28 cellular contexts compared by ENCODE assay signal in the genomic region with DNA sequence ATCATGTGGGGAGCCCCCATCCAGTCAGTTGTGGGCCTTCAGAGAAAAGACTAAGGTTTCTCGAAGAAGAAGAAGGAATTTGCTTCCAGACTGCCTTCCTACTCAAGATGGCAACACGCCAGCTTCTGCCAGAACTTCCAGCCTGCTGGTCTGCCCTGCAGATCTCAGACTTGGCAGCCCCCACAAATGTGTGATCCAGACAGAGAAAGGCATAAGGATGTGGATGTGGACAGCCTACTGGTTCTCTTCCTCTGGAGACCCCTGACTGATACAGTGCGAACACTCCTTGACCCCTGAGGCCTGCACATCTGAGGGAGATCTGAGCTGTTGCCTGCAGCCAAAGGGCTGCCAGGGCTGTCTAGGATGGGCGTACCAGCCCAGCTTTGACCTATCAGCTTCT. TPM values are rescaled to one million over a fixed set of nuclear protein-coding genes. Genes with fewer than 3 reads are reported as not detected.
"Had no signal": no experiment of that assay in that cellular context is flagged by ENCODE, and none has a peak within 500 bp of the region (broad histone marks: within the 10 kb centered on the region; RNA-seq: fewer than 3 reads in every experiment).

No MANE protein-coding gene starts in this region.

- H3K9ac ChIP-seq: neural progenitor cell had no signal

- ATAC-seq: activated CD4-positive, CD25-positive, alpha-beta regulatory T cell treated with anti-CD3 and anti-CD28 coated beads, Interleukin-2, amount 50 U/mL, for 24 hours; gastrocnemius medialis; left lung; natural killer cell; right lobe of liver; stimulated activated naive CD8-positive, alpha-beta T cell treated with anti-CD3 and anti-CD28 coated beads, Interleukin-15, Interleukin-2, amounts not matched to agents 100 U/mL and 50 U/mL, for 24 hours; T-helper 17 cell had no signal

- H3K4me3 ChIP-seq: adrenal gland, esophagus squamous epithelium, gastrocnemius medialis, left lung, lower lobe of right lung, neural progenitor cell, right lobe of liver, vagina had no signal

- H3K9me3 ChIP-seq: adrenal gland, esophagus squamous epithelium, gastrocnemius medialis, left lung, lower lobe of right lung, right lobe of liver, vagina had no signal

- H2AFZ ChIP-seq: neural progenitor cell had no signal

- DNase-seq: activated CD4-positive, alpha-beta T cell treated with anti-CD3 and anti-CD28 coated beads for 48 hours; activated CD4-positive, alpha-beta T cell treated with anti-CD3 and anti-CD28 coated beads, Interleukin-2, amount 50 U/mL, for 48 hours; activated CD8-positive, alpha-beta memory T cell treated with anti-CD3 and anti-CD28 coated beads for 24 hours; activated effector memory CD4-positive, alpha-beta T cell treated with anti-CD3 and anti-CD28 coated beads, Interleukin-2, amount 50 U/mL, for 16 hours; activated naive CD4-positive, alpha-beta T cell treated with anti-CD3 and anti-CD28 coated beads for 36 hours; activated naive CD8-positive, alpha-beta T cell treated with anti-CD3 and anti-CD28 coated beads for 36 hours; adrenal gland; brain microvascular endothelial cell; caudate nucleus; endodermal cell; esophagus squamous epithelium; gastrocnemius medialis; glutamatergic neuron; left lung; lower lobe of right lung; mesenchymal stem cell; natural killer cell; occipital lobe; right lobe of liver; stimulated activated CD4-positive, alpha-beta T cell treated with anti-CD3 and anti-CD28 coated beads, Interleukin-2, amount 100 ng/mL, for 48 hours; stimulated activated naive CD8-positive, alpha-beta T cell treated with anti-CD3 and anti-CD28 coated beads, Interleukin-15, Interleukin-2, amounts not matched to agents 100 U/mL and 50 U/mL, for 24 hours; T-helper 17 cell; T1000; WERI-Rb-1 had no signal

- H3K4me1 ChIP-seq: adrenal gland, esophagus squamous epithelium, gastrocnemius medialis, left lung, lower lobe of right lung, neural progenitor cell, right lobe of liver, vagina had no signal

- H3K27ac ChIP-seq: adrenal gland, brain microvascular endothelial cell, esophagus squamous epithelium, gastrocnemius medialis, left lung, lower lobe of right lung, neural progenitor cell, right lobe of liver, vagina, WERI-Rb-1 had no signal

- H3K27me3 ChIP-seq: adrenal gland, brain microvascular endothelial cell, esophagus squamous epithelium, gastrocnemius medialis, left lung, neural progenitor cell, right lobe of liver, vagina had no signal

- H3K4me2 ChIP-seq: neural progenitor cell had no signal

- H3K36me3 ChIP-seq: adrenal gland, brain microvascular endothelial cell, esophagus squamous epithelium, gastrocnemius medialis, left lung, lower lobe of right lung, neural progenitor cell, right lobe of liver, vagina, WERI-Rb-1 had no signal

RNA-seq across cellular contexts. Expression of gene GABRR1, which starts 8.6 kb away (rescaled TPM):
- total RNA-seq: activated naive CD4-positive, alpha-beta T cell treated with anti-CD3 and anti-CD28 coated beads for 36 hours; activated naive CD8-positive, alpha-beta T cell treated with anti-CD3 and anti-CD28 coated beads for 36 hours; activated T-helper 1 cell treated with anti-CD3 and anti-CD28 coated beads, Interleukin-12 subunit alpha, Interleukin-12 subunit beta, Interleukin-2, Interleukin-4 antibody, amounts not matched to agents 30 ng/mL and 10 ng/mL and 1 ng/mL, durations not matched to agents 14 hours and 24 hours and 36 hours; adrenal gland; left lung; lower lobe of right lung; occipital lobe; right lobe of liver; T-helper 17 cell; vagina had no signal
- polyA plus RNA-seq: adrenal gland had no signal
